11 cellular contexts compared by ENCODE assay signal in genomic region chr13:76586842-76587241, GRCh38.
"Had no signal": no experiment of that assay in that cellular context is flagged by ENCODE, and none has a peak within 500 bp of the region (broad histone marks: within the 10 kb centered on the region; RNA-seq: fewer than 3 reads in every experiment).

No MANE protein-coding gene starts in this region.

- H3K9me3 ChIP-seq: HAP-1 had no signal

- H3K27ac Mint-ChIP-seq: GM23338, H9, HFFc6 had no signal

- H3K4me3 ChIP-seq: GM23248, GM23338, HAP-1 had no signal

- H3K4me1 ChIP-seq: HAP-1 had no signal

- H3K4me3 Mint-ChIP-seq: GM23338, H9, HFFc6 had no signal

- H3K36me3 ChIP-seq: HAP-1 had no signal

- ATAC-seq: GM23338, HCT116 had no signal

- FAIRE-seq: H1, H54 had no signal

- H3K27ac ChIP-seq: GM23248 had no signal

- DNase-seq: GM23248, GOT3, H7, H9, HCEC 1CT, HFFc6 had no signal

- H3K4me2 ChIP-seq: GM23338 had no signal

- H3K9me3 Mint-ChIP-seq: H9, HFFc6 had no signal

- H3K4me1 Mint-ChIP-seq: GM23338, H9 had no signal
